ENCODE assay signal across 8 cellular contexts in genomic region chr22:45263790-45264269, GRCh38. TPM values are rescaled to one million over a fixed set of nuclear protein-coding genes. Genes with fewer than 3 reads are reported as not detected.
A peak's percentile ranks its signal among the peaks of the same experiment; 100 is the strongest.
DNase-seq lines count a peak whose midpoint lies in the region; ATAC-seq and TF ChIP-seq lines count a peak whose summit lies in the region.

No MANE protein-coding gene starts in this region.

- TF ChIP-seq CTCF in VCaP (conservative IDR thresholded peaks at IDR 0.05), result peak; percentile 90

- H3K27ac ChIP-seq in VCaP, result peak overlapping the region; percentile 71

- ATAC-seq in GM21447 (IDR thresholded peaks at IDR 0.05; ENCODE audit: unreplicated experiment), result peak; percentile 49
- peak; percentile 93 for ATAC-seq in Right ventricle myocardium superior (ENCODE audit: poor library complexity)

- intact Hi-C loops in Right ventricle myocardium superior (cut with DNase I), result no loop called here

- DNase-seq in DMS153 (lab: John Stamatoyannopoulos, UW) (peak; percentile 47), HS-5 (ENCODE audit: low read depth) (peak; percentile 26), Right ventricle myocardium superior (peak; percentile 85), pons (ENCODE audit: low spot score) (peak; percentile 69), NCI-H69 (lab: John Stamatoyannopoulos, UW) (no peak), NCI-H345 (lab: John Stamatoyannopoulos, UW) (no peak)

RNA-seq across cellular contexts. Expression of gene UPK3A, which starts 20.9 kb away (rescaled TPM):
- 0.65 TPM for total RNA-seq in Right ventricle myocardium superior

RNA-seq across cellular contexts. Expression of gene KIAA0930, which starts 23.1 kb away (rescaled TPM):
- 18.6 TPM for total RNA-seq in Right ventricle myocardium superior

RNA-seq across cellular contexts. Expression of gene FAM118A, which starts 45.9 kb away (rescaled TPM):
- 21.1 TPM for total RNA-seq in Right ventricle myocardium superior

Comparison
In these comparisons a context has a peak if more than half of its experiments do, and no peak if none do; other contexts are left out.
1. DNase-seq: peak in DMS153 (single experiment), HS-5 (single experiment), Right ventricle myocardium superior (single experiment) and pons (single experiment); none in NCI-H69 (single experiment) and NCI-H345 (single experiment).